ENCODE assay signal across 21 cellular contexts in genomic region chr12:120592121-120593049, GRCh38. TPM values are rescaled to one million over a fixed set of nuclear protein-coding genes. Genes with fewer than 3 reads are reported as not detected.
"Had no signal": no experiment of that assay in that cellular context is flagged by ENCODE, and none has a peak within 500 bp of the region (broad histone marks: within the 10 kb centered on the region; RNA-seq: fewer than 3 reads in every experiment).

No MANE protein-coding gene starts in this region.

- H3K4me1 ChIP-seq: vagina had no signal

- H3K4me1 Mint-ChIP-seq: activated naive CD8-positive, alpha-beta T cell treated with anti-CD3 and anti-CD28 coated beads for 36 hours; brain; nephron progenitor cell had no signal

- H3K27ac ChIP-seq: gastrocnemius medialis, heart left ventricle, left ventricle myocardium inferior, vagina had no signal

- H3K4me3 ChIP-seq: gastrocnemius medialis, heart left ventricle, left ventricle myocardium inferior, transverse colon, vagina had no signal

- FAIRE-seq: colon, TTC549 had no signal

- H3K9me3 Mint-ChIP-seq: activated naive CD8-positive, alpha-beta T cell treated with anti-CD3 and anti-CD28 coated beads for 36 hours; brain; nephron progenitor cell had no signal

- H3K36me3 ChIP-seq: gastrocnemius medialis, heart left ventricle, left ventricle myocardium inferior, transverse colon, vagina had no signal

- H3K27ac Mint-ChIP-seq: activated naive CD8-positive, alpha-beta T cell treated with anti-CD3 and anti-CD28 coated beads for 36 hours; brain had no signal

- H3K27me3 ChIP-seq: gastrocnemius medialis, vagina had no signal

- H3K9me3 ChIP-seq: gastrocnemius medialis, heart left ventricle, left ventricle myocardium inferior, transverse colon, vagina had no signal

- H3K36me3 Mint-ChIP-seq: activated naive CD8-positive, alpha-beta T cell treated with anti-CD3 and anti-CD28 coated beads for 36 hours; brain had no signal

- DNase-seq: activated CD4-positive, alpha-beta T cell treated with anti-CD3 and anti-CD28 coated beads, Interleukin-2, amount 50 U/mL, for 4 hours; activated gamma-delta T cell treated with Interleukin-2 at 50 U/mL for 16 hours; activated naive CD8-positive, alpha-beta T cell treated with anti-CD3 and anti-CD28 coated beads for 36 hours; caudate nucleus; gastrocnemius medialis; heart left ventricle; kidney glomerular epithelial cell; left ventricle myocardium inferior; mammary epithelial cell; nephron progenitor cell; occipital lobe; stimulated activated naive CD4-positive, alpha-beta T cell treated with Interleukin-2 at 50 U/mL for 16 hours; substantia nigra; transverse colon had no signal

- H3K27me3 Mint-ChIP-seq: activated naive CD8-positive, alpha-beta T cell treated with anti-CD3 and anti-CD28 coated beads for 36 hours had no signal

- H3K4me3 Mint-ChIP-seq: activated naive CD8-positive, alpha-beta T cell treated with anti-CD3 and anti-CD28 coated beads for 36 hours; brain; nephron progenitor cell had no signal

RNA-seq across cellular contexts. Expression of gene CABP1, which starts 48.0 kb away (rescaled TPM):
- total RNA-seq: myocyte; renal cortical epithelial cell; T-helper 2 cell treated with Interferon-gamma antibody and Interleukin-4, amounts not matched to agents 100 ng/mL and 5 ng/mL, for 36 hours had no signal
